In the genomic region with DNA sequence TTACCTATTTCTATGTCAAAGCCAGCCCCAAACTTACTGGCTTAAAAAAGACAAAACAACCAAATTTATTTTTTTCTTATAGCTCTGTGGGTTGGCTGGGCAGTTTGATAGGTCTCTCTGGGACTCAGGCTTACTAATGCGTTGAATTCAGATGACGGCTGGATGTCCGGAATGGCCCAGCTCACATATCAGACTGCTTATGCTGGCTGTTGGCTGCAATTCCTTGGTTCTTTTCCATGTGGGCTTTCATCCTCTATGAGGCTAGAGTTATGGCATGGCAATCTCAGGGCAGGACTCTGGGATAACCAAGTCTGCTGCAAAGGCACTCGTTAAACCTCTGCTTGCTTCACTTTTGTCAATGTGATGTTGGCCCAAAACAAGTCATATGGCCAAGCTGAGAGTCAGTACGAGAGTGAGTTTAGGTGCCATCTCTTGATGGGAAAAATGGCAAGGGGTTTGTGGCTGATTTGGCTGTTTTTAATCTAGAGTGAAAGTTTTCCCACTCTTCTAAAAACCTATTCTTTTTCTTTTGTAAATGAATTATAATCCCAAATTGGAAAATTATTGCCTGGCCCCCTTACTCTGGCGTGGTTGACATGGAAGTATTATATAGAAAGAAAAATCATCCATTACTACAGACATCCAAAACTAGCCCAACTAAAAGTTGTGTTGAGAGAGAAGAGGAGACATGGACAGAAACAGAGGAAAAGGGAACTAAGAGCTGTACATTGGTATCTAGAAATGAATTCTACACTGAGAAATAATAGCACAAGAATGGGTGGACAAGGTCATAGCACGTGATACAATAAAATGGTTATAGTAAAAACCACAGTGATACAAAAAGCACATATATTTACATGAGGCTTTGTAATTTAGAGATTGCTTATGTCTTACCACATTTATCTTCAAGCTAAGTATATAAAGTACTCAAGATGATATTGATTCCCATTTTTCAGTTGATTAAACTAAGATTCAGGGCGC, we compare ENCODE assay signal across 25 cellular contexts. TPM values are rescaled to one million over a fixed set of nuclear protein-coding genes. Genes with fewer than 3 reads are reported as not detected.
A peak's percentile ranks its signal among the peaks of the same experiment; 100 is the strongest.
DNase-seq lines count a peak whose midpoint lies in the region; ATAC-seq and TF ChIP-seq lines count a peak whose summit lies in the region.
"Had no signal": no experiment of that assay in that cellular context is flagged by ENCODE, and none has a peak within 500 bp of the region (broad histone marks: within the 10 kb centered on the region; RNA-seq: fewer than 3 reads in every experiment).

No MANE protein-coding gene starts in this region.

- no peaks in the 10 kb centered on the region for H3K27me3 ChIP-seq in Caco-2 (replicated peaks; ENCODE audit: control insufficient read depth, insufficient read depth, low read length)
- no peaks in the 10 kb centered on the region for H3K27me3 ChIP-seq in CD4-positive, alpha-beta T cell (ENCODE audit: control insufficient read depth, insufficient read depth, low read length)
- H3K27me3 ChIP-seq: body of pancreas, foreskin keratinocyte, testis had no signal

- intact Hi-C loops in dendritic cell treated with granulocyte-macrophage colony-stimulating factor and Interleukin-4, amounts not matched to agents 40 ng/mL and 50 ng/mL, for 4 days (cut with micrococcal nuclease), result no loop called here
- intact Hi-C loops in Caco-2 (cut with micrococcal nuclease; ENCODE audit: unreplicated experiment), result no loop called here
- intact Hi-C loops in CD4-positive, alpha-beta T cell (cut with DNase I, micrococcal nuclease), result loop anchor here in 1 of 2 experiments (10.0 kb wide), 1 partner anchor 769 kb away; the partner anchor contains the start of gene UFSP2

- H3K27ac Mint-ChIP-seq in dendritic cell treated with granulocyte-macrophage colony-stimulating factor and Interleukin-4, amounts not matched to agents 40 ng/mL and 50 ng/mL, for 4 days, result peak overlapping the region; percentile 26
- H3K27ac Mint-ChIP-seq in nephron (peak overlapping the region; percentile 34 to 64 (median 63)), Caco-2 (ENCODE audit: unreplicated experiment) (no peak overlapping the region)
- H3K27ac Mint-ChIP-seq in CD4-positive, alpha-beta T cell, result no peak overlapping the region
- H3K27ac Mint-ChIP-seq: activated CD4-positive, alpha-beta memory T cell treated with anti-CD3 and anti-CD28 coated beads for 36 hours; activated naive CD8-positive, alpha-beta T cell treated with anti-CD3 and anti-CD28 coated beads, Interleukin-2, amount 10 ng/mL, durations not matched to agents 7 days and 5 days; B cell had no signal

- H3K36me3 ChIP-seq in Caco-2 (ENCODE audit: control insufficient read depth, insufficient read depth, low read length), result no peaks in the 10 kb centered on the region

- CTCF ChIA-PET in Caco-2 (lab: Charles Lee), result no interaction called here
- CTCF ChIA-PET in CD4-positive, alpha-beta T cell (lab: Charles Lee), result no interaction called here

- H3K9me3 ChIP-seq in Caco-2, result no peaks in the 10 kb centered on the region
- no peaks in the 10 kb centered on the region for H3K9me3 ChIP-seq in CD4-positive, alpha-beta T cell (ENCODE audit: control insufficient read depth, low read length)
- H3K9me3 ChIP-seq: body of pancreas, testis had no signal

- TF ChIP-seq CTCF in nephron (IDR thresholded peaks at IDR 0.05; ENCODE audit: unreplicated experiment in 3 of 3), result no peak
- no peak for TF ChIP-seq CTCF in Caco-2 (IDR thresholded peaks at IDR 0.05; ENCODE audit: insufficient read depth in 1 of 2, low read depth in 1 of 2, low read length in 1 of 2, severe bottlenecking in 1 of 2, unreplicated experiment in 1 of 2)
- no peak for TF ChIP-seq CTCF in CD4-positive, alpha-beta T cell (IDR thresholded peaks at IDR 0.05)

- H3K9me3 Mint-ChIP-seq in dendritic cell treated with granulocyte-macrophage colony-stimulating factor and Interleukin-4, amounts not matched to agents 40 ng/mL and 50 ng/mL, for 4 days, result no peaks in the 10 kb centered on the region
- H3K9me3 Mint-ChIP-seq in nephron, result no peaks in the 10 kb centered on the region
- no peaks in the 10 kb centered on the region for H3K9me3 Mint-ChIP-seq in Caco-2 (ENCODE audit: unreplicated experiment)
- no peaks in the 10 kb centered on the region for H3K9me3 Mint-ChIP-seq in CD4-positive, alpha-beta T cell
- H3K9me3 Mint-ChIP-seq: activated CD4-positive, alpha-beta memory T cell treated with anti-CD3 and anti-CD28 coated beads for 36 hours; activated naive CD8-positive, alpha-beta T cell treated with anti-CD3 and anti-CD28 coated beads, Interleukin-2, amount 10 ng/mL, durations not matched to agents 7 days and 5 days had no signal

- no peak overlapping the region for H3K4me3 Mint-ChIP-seq in dendritic cell treated with granulocyte-macrophage colony-stimulating factor and Interleukin-4, amounts not matched to agents 40 ng/mL and 50 ng/mL, for 4 days
- H3K4me3 Mint-ChIP-seq in nephron (peak overlapping the region in 1 of 3 experiments; percentile 16), Caco-2 (ENCODE audit: unreplicated experiment) (no peak overlapping the region)
- no peak overlapping the region for H3K4me3 Mint-ChIP-seq in CD4-positive, alpha-beta T cell
- H3K4me3 Mint-ChIP-seq: activated CD4-positive, alpha-beta memory T cell treated with anti-CD3 and anti-CD28 coated beads for 36 hours; activated naive CD8-positive, alpha-beta T cell treated with anti-CD3 and anti-CD28 coated beads, Interleukin-2, amount 10 ng/mL, durations not matched to agents 7 days and 5 days; B cell had no signal

- H3K4me1 Mint-ChIP-seq in dendritic cell treated with granulocyte-macrophage colony-stimulating factor and Interleukin-4, amounts not matched to agents 40 ng/mL and 50 ng/mL, for 4 days (ENCODE audit: low read depth), result peaks cover 28% of the 10 kb centered on the region
- peaks cover 25% of the 10 kb centered on the region for H3K4me1 Mint-ChIP-seq in nephron
- peaks cover 7% of the 10 kb centered on the region for H3K4me1 Mint-ChIP-seq in Caco-2 (ENCODE audit: low read depth, unreplicated experiment)
- H3K4me1 Mint-ChIP-seq in CD4-positive, alpha-beta T cell (ENCODE audit: low read depth), result no peaks in the 10 kb centered on the region

- BruUV-seq in Caco-2 (replicated peaks; lab: Mats Ljungman, UMichigan), result no TSS peak

- H3K27ac ChIP-seq in CD4-positive, alpha-beta T cell (ENCODE audit: low read depth, low read length), result no peak overlapping the region
- H3K27ac ChIP-seq: body of pancreas, foreskin keratinocyte, testis had no signal

- H3K4me1 ChIP-seq in Caco-2, result no peaks in the 10 kb centered on the region
- H3K4me1 ChIP-seq: body of pancreas, foreskin keratinocyte, testis had no signal

- peak; percentile 48 for ATAC-seq in HG02610 (IDR thresholded peaks at IDR 0.05; ENCODE audit: unreplicated experiment)
- ATAC-seq in CD4-positive, alpha-beta T cell (ENCODE audit: poor library complexity), result no peak
- ATAC-seq: body of pancreas, foreskin keratinocyte, HCT116 had no signal

- H3K27me3 Mint-ChIP-seq in dendritic cell treated with granulocyte-macrophage colony-stimulating factor and Interleukin-4, amounts not matched to agents 40 ng/mL and 50 ng/mL, for 4 days, result no peaks in the 10 kb centered on the region
- H3K27me3 Mint-ChIP-seq in nephron (ENCODE audit: low read depth), result no peaks in the 10 kb centered on the region
- no peaks in the 10 kb centered on the region for H3K27me3 Mint-ChIP-seq in Caco-2 (ENCODE audit: insufficient read depth, unreplicated experiment)
- no peaks in the 10 kb centered on the region for H3K27me3 Mint-ChIP-seq in CD4-positive, alpha-beta T cell
- H3K27me3 Mint-ChIP-seq: activated CD4-positive, alpha-beta memory T cell treated with anti-CD3 and anti-CD28 coated beads for 36 hours; activated naive CD8-positive, alpha-beta T cell treated with anti-CD3 and anti-CD28 coated beads, Interleukin-2, amount 10 ng/mL, durations not matched to agents 7 days and 5 days; B cell had no signal

- DNase-seq in CD1c-positive myeloid dendritic cell (ENCODE audit: extremely low spot score), result peak; percentile 8
- no peak for DNase-seq in Caco-2
- no peak for DNase-seq in CD4-positive, alpha-beta T cell
- DNase-seq in mesenteric fat pad (ENCODE audit: low spot score), result no peak
- no peak for DNase-seq in DMS 273 treated with DMSO at 0.1 percent for 48 hours (lab: John Stamatoyannopoulos, UW)
- DNase-seq: activated CD4-positive, alpha-beta memory T cell treated with anti-CD3 and anti-CD28 coated beads for 36 hours; activated CD4-positive, CD25-positive, alpha-beta regulatory T cell; activated naive CD8-positive, alpha-beta T cell treated with anti-CD3 and anti-CD28 coated beads, Interleukin-2, amount 10 ng/mL, durations not matched to agents 7 days and 5 days; body of pancreas; DND-41; foreskin keratinocyte; hypothalamus; MM.1S; NCI-H1417; NCI-H446 treated with DMSO at 0.1 percent for 48 hours; SHP77; stimulated activated CD4-positive, alpha-beta T cell treated with anti-CD3 and anti-CD28 coated beads, Interleukin-2, amount 100 ng/mL, for 48 hours; stimulated activated naive CD4-positive, alpha-beta T cell; SW 1271; testis had no signal

- peaks cover 4% of the 10 kb centered on the region for H3K36me3 Mint-ChIP-seq in dendritic cell treated with granulocyte-macrophage colony-stimulating factor and Interleukin-4, amounts not matched to agents 40 ng/mL and 50 ng/mL, for 4 days (ENCODE audit: low read depth)
- H3K36me3 Mint-ChIP-seq in nephron (ENCODE audit: low read depth), result peaks cover 27% of the 10 kb centered on the region
- no peaks in the 10 kb centered on the region for H3K36me3 Mint-ChIP-seq in Caco-2 (ENCODE audit: insufficient read depth, unreplicated experiment)
- peaks cover 25% of the 10 kb centered on the region for H3K36me3 Mint-ChIP-seq in CD4-positive, alpha-beta T cell (ENCODE audit: low read depth)

- H3K4me3 ChIP-seq in Caco-2 (ENCODE audit: low read depth, low read length), result no peak overlapping the region
- H3K4me3 ChIP-seq: body of pancreas, testis had no signal

- POLR2A ChIA-PET in Caco-2 (lab: Charles Lee), result no interaction called here
- POLR2A ChIA-PET in CD4-positive, alpha-beta T cell (lab: Charles Lee), result no interaction called here

RNA-seq across cellular contexts. Expression of gene PRIMPOL, which starts 6.6 kb away (rescaled TPM):
- total RNA-seq in Caco-2 (2022) (7.5 and 7.9 TPM in 2 replicates), mesenteric fat pad (9.8 TPM)
- 1 to 10 TPM; 4.2 TPM for total RNA-seq in CD4-positive, alpha-beta T cell

RNA-seq across cellular contexts. Expression of gene CASP3, which starts 6.9 kb away (rescaled TPM):
- total RNA-seq in Caco-2 (2022) (34.1 and 34.5 TPM in 2 replicates), mesenteric fat pad (19.7 TPM)
- total RNA-seq in CD4-positive, alpha-beta T cell, result 10 to 100 TPM; 11.9 to 12.2 TPM

Comparison
In these comparisons a context has a peak if more than half of its experiments do, and no peak if none do; other contexts are left out.
1. H3K27ac Mint-ChIP-seq: peak in dendritic cell treated with granulocyte-macrophage colony-stimulating factor and Interleukin-4, amounts not matched to agents 40 ng/mL and 50 ng/mL, for 4 days (single experiment) and nephron (3 of 3); none in Caco-2 (single experiment) and CD4-positive, alpha-beta T cell (single experiment).